12 cellular contexts compared by ENCODE assay signal in genomic region chr2:137826373-137827372, GRCh38.
DNase-seq lines count a peak whose midpoint lies in the region; ATAC-seq, FAIRE-seq and TF ChIP-seq lines count a peak whose summit lies in the region.
"Had no signal": no experiment of that assay in that cellular context is flagged by ENCODE, and none has a peak within 500 bp of the region (broad histone marks: within the 10 kb centered on the region; RNA-seq: fewer than 3 reads in every experiment).

No MANE protein-coding gene starts in this region.

- no peak for DNase-seq in GM12892 (ENCODE audit: insufficient read length)
- peak; percentile 5 for DNase-seq in MM.1S
- no peak for DNase-seq in DMS 273 treated with DMSO at 0.1 percent for 48 hours (lab: John Stamatoyannopoulos, UW)
- no peak for DNase-seq in heart right ventricle
- DNase-seq in germinal center (ENCODE audit: low spot score), result no peak
- no peak for DNase-seq in HK-2 (ENCODE audit: unreplicated experiment)
- DNase-seq: AML-193, endodermal cell, immature natural killer cell had no signal

- H3K9me3 ChIP-seq in MM.1S (replicated peaks; ENCODE audit: insufficient read depth, low read length) (no peaks in the 10 kb centered on the region), heart right ventricle (no peaks in the 10 kb centered on the region)

- TF ChIP-seq POLR2A in GM12892 (IDR thresholded peaks at IDR 0.05; ENCODE audit: low read depth, low read length), result no peak

- H3K4me3 ChIP-seq in MM.1S (ENCODE audit: low read length) (no peak overlapping the region), heart right ventricle (no peak overlapping the region)

- H3K4me1 ChIP-seq in MM.1S (ENCODE audit: low read length) (no peaks in the 10 kb centered on the region), heart right ventricle (no peaks in the 10 kb centered on the region)

- peak; percentile 83 for FAIRE-seq in GM12892 (lab: Jason Lieb, UNC)

- H3F3A ChIP-seq in MM.1S (ENCODE audit: insufficient read depth, low read length), result no peaks in the 10 kb centered on the region

- H3K36me3 ChIP-seq in MM.1S (replicated peaks; ENCODE audit: insufficient read depth, low read length), result no peaks in the 10 kb centered on the region
- no peaks in the 10 kb centered on the region for H3K36me3 ChIP-seq in heart right ventricle

- H2AFZ ChIP-seq in MM.1S (ENCODE audit: low read length), result no peak overlapping the region

- ATAC-seq in GM19395 (IDR thresholded peaks at IDR 0.05; ENCODE audit: unreplicated experiment) (peak; percentile 99), HG02885 (IDR thresholded peaks at IDR 0.05; ENCODE audit: poor library complexity, unreplicated experiment) (peak; percentile 98), heart right ventricle (no peak)

- H3K9me2 ChIP-seq in MM.1S (replicated peaks; ENCODE audit: insufficient read depth, low read length), result no peaks in the 10 kb centered on the region

- no peak for TF ChIP-seq CTCF in MM.1S (IDR thresholded peaks at IDR 0.05; ENCODE audit: low read length)
- TF ChIP-seq CTCF in heart right ventricle (IDR thresholded peaks at IDR 0.05), result no peak

- no peaks in the 10 kb centered on the region for H4K20me1 ChIP-seq in MM.1S (ENCODE audit: insufficient read depth, low read length)

- intact Hi-C loops in heart right ventricle (cut with DNase I), result no loop called here

- no peak overlapping the region for H3K27ac ChIP-seq in MM.1S (ENCODE audit: low read length)
- H3K27ac ChIP-seq in heart right ventricle, result no peak overlapping the region
- H3K27ac ChIP-seq: VCaP had no signal

- H3K4me2 ChIP-seq in MM.1S (ENCODE audit: low read depth, low read length), result no peak overlapping the region

- no peak overlapping the region for H3K9ac ChIP-seq in MM.1S (ENCODE audit: low read length)

- 77 to 84% methylated on average over 5 of the region's 5 CpGs for WGBS in heart right ventricle, 2 donors

- H3K27me3 ChIP-seq in MM.1S (replicated peaks; ENCODE audit: insufficient read depth, low read length), result no peaks in the 10 kb centered on the region
- H3K27me3 ChIP-seq in heart right ventricle, result peaks cover 0 to 8% (median 0%) of the 10 kb centered on the region in 7 donors

- H3K79me2 ChIP-seq in MM.1S (ENCODE audit: low read length), result no peaks in the 10 kb centered on the region

Comparison
In these comparisons a context has a peak if more than half of its experiments do, and no peak if none do; other contexts are left out.
1. ATAC-seq: peak in GM19395 (single experiment) and HG02885 (single experiment); none in heart right ventricle (0 of 8).